Comparison of ENCODE assay signal across 8 cellular contexts in genomic region chr2:195559431-195559914, GRCh38.
DNase-seq lines count a peak whose midpoint lies in the region; ATAC-seq and TF ChIP-seq lines count a peak whose summit lies in the region.

No MANE protein-coding gene starts in this region.

- no peak for TF ChIP-seq CTCF in chondrocyte (IDR thresholded peaks at IDR 0.05)

- ATAC-seq in GM18502 (IDR thresholded peaks at IDR 0.05; ENCODE audit: poor library complexity, unreplicated experiment) (peak; percentile 86), HG02610 (IDR thresholded peaks at IDR 0.05; ENCODE audit: unreplicated experiment) (peak; percentile 86)

- H3K4me3 Mint-ChIP-seq in chondrocyte (ENCODE audit: unreplicated experiment): no peak overlapping the region

- H3K27me3 Mint-ChIP-seq in chondrocyte (ENCODE audit: low read depth): no peaks in the 10 kb centered on the region

- H3K36me3 Mint-ChIP-seq in chondrocyte (ENCODE audit: low read depth): no peaks in the 10 kb centered on the region

- DNase-seq in NCI-H226 (peak; percentile 62), hepatic stellate cell (ENCODE audit: low spot score) (peak; percentile 59), NCI-H345 treated with DMSO at 0.1 percent for 48 hours (lab: John Stamatoyannopoulos, UW; ENCODE audit: unreplicated experiment) (no peak), chondrocyte (ENCODE audit: low spot score) (no peak)
- peak; percentile 64 for DNase-seq in activated CD8-positive, alpha-beta memory T cell treated with anti-CD3 and anti-CD28 coated beads, Interleukin-2, amount 50 U/mL, for 4 hours
- peak; percentile 26 to 40 for DNase-seq in stimulated activated CD8-positive, alpha-beta memory T cell treated with anti-CD3 and anti-CD28 coated beads, Interleukin-2, amount 100 ng/mL, for 1 hour (ENCODE audit: low read depth in 2 of 2)

- H3K9me3 Mint-ChIP-seq in chondrocyte (ENCODE audit: low read depth): no peaks in the 10 kb centered on the region

- H3K27ac Mint-ChIP-seq in chondrocyte (ENCODE audit: unreplicated experiment): no peak overlapping the region

- peaks cover 26% of the 10 kb centered on the region for H3K4me1 Mint-ChIP-seq in chondrocyte (ENCODE audit: low read depth)

Comparison
In these comparisons a context has a peak if more than half of its experiments do, and no peak if none do; other contexts are left out.
1. DNase-seq: peak in NCI-H226 (single experiment), activated CD8-positive, alpha-beta memory T cell treated with anti-CD3 and anti-CD28 coated beads, Interleukin-2, amount 50 U/mL, for 4 hours (single experiment), hepatic stellate cell (single experiment) and stimulated activated CD8-positive, alpha-beta memory T cell treated with anti-CD3 and anti-CD28 coated beads, Interleukin-2, amount 100 ng/mL, for 1 hour (2 of 2); none in NCI-H345 treated with DMSO at 0.1 percent for 48 hours (single experiment) and chondrocyte (single experiment).